ENCODE assay signal across 1 cellular context in genomic region chr9:128455849-128456612, GRCh38.
A peak's percentile ranks its signal among the peaks of the same experiment; 100 is the strongest.
TF ChIP-seq lines count a peak whose summit lies in the region.

Gene ODF2, plus strand, starts transcription at chr9:128456006. Its CDS starts 86 bp downstream, at chr9:128456092.

TF ChIP-seq in K562, 482 proteins besides CTCF, POLR2A, EP300 and RAD21 (continued from another document and continues in another):
- TF ChIP-seq HMG20A (CRISPR knock-in tag; conservative IDR thresholded peaks at IDR 0.05) (no peak), FOXJ3 (CRISPR knock-in tag; IDR thresholded peaks at IDR 0.05) (no peak), DACH1 (IDR thresholded peaks at IDR 0.05; ENCODE audit: partially characterized antibody) (no peak), ZNF12 (CRISPR knock-in tag; IDR thresholded peaks at IDR 0.05) (no peak), MYBL2 (IDR thresholded peaks at IDR 0.05; ENCODE audit: low read depth) (peak; percentile 83), MYBL2 (CRISPR knock-in tag; IDR thresholded peaks at IDR 0.05; ENCODE audit: borderline replicate concordance) (no peak), TCFL5 (CRISPR knock-in tag; conservative IDR thresholded peaks at IDR 0.05) (no peak), PHB (CRISPR knock-in tag; IDR thresholded peaks at IDR 0.05) (no peak), SOX6 (IDR thresholded peaks at IDR 0.05) (no peak), ZNF436 (CRISPR knock-in tag; IDR thresholded peaks at IDR 0.05) (no peak), ZNF431 (CRISPR knock-in tag; IDR thresholded peaks at IDR 0.05) (no peak), CAMTA2 (CRISPR knock-in tag; conservative IDR thresholded peaks at IDR 0.05) (no peak), RBM39 (optimal IDR thresholded peaks at IDR 0.05; ENCODE audit: low read depth, low read length) (no peak), PKNOX1 (IDR thresholded peaks at IDR 0.05) (peak; percentile 34; the same call in 1 of the 2 replicates), MAX (CRISPR knock-in tag; IDR thresholded peaks at IDR 0.05) (peak; percentile 81), ZKSCAN1 (IDR thresholded peaks at IDR 0.05; ENCODE audit: low read depth, low read length) (no peak), ZFP1 (CRISPR knock-in tag; IDR thresholded peaks at IDR 0.05) (no peak), TEAD4 (IDR thresholded peaks at IDR 0.05; ENCODE audit: low read length) (no peak), TEAD4 (CRISPR knock-in tag; IDR thresholded peaks at IDR 0.05; ENCODE audit: borderline replicate concordance) (no peak), ZC3H8 (IDR thresholded peaks at IDR 0.05) (no peak), PHTF2 (CRISPR knock-in tag; IDR thresholded peaks at IDR 0.05) (no peak), SIX5 (IDR thresholded peaks at IDR 0.05; ENCODE audit: borderline replicate concordance in 1 of 2, insufficient read depth in 1 of 2, low read depth in 1 of 2, low read length in 2 of 2) (no peak), ZNF263 (CRISPR knock-in tag; IDR thresholded peaks at IDR 0.05; ENCODE audit: borderline replicate concordance) (no peak), ZNF551 (CRISPR knock-in tag; IDR thresholded peaks at IDR 0.05) (no peak), ZBTB7A (IDR thresholded peaks at IDR 0.05; ENCODE audit: borderline replicate concordance, control insufficient read depth, low read depth, low read length) (peak; percentile 56; the same call in 1 of the 2 replicates), KHSRP (IDR thresholded peaks at IDR 0.05) (no peak), MLX (CRISPR knock-in tag; conservative IDR thresholded peaks at IDR 0.05) (no peak), HINFP (tag; conservative IDR thresholded peaks at IDR 0.05; ENCODE audit: low read depth) (no peak), ZNF316 (IDR thresholded peaks at IDR 0.05) (no peak), ADNP (tag; IDR thresholded peaks at IDR 0.05) (no peak), ZFP30 (CRISPR knock-in tag; IDR thresholded peaks at IDR 0.05; ENCODE audit: borderline replicate concordance) (no peak), BACH1 (tag; IDR thresholded peaks at IDR 0.05) (no peak), BCOR (IDR thresholded peaks at IDR 0.05) (no peak), ARHGAP35 (IDR thresholded peaks at IDR 0.05; ENCODE audit: partially characterized antibody) (no peak), MBD1 (CRISPR knock-in tag; IDR thresholded peaks at IDR 0.05) (no peak), PHB2 (IDR thresholded peaks at IDR 0.05; ENCODE audit: low read depth) (no peak), VEZF1 (CRISPR knock-in tag; IDR thresholded peaks at IDR 0.05) (peak; percentile 97), ZNF408 (CRISPR knock-in tag; IDR thresholded peaks at IDR 0.05; ENCODE audit: low read depth) (no peak), CREBBP (IDR thresholded peaks at IDR 0.05; ENCODE audit: low read depth, low read length) (no peak), RREB1 (CRISPR knock-in tag; IDR thresholded peaks at IDR 0.05) (no peak), ZNF518B (CRISPR knock-in tag; IDR thresholded peaks at IDR 0.05) (no peak), SRF (CRISPR knock-in tag; IDR thresholded peaks at IDR 0.05) (no peak), SIN3B (IDR thresholded peaks at IDR 0.05; ENCODE audit: low read depth) (peak; percentile 10; the same call in 1 of the 2 replicates), NEUROD1 (IDR thresholded peaks at IDR 0.05; ENCODE audit: borderline replicate concordance, low read depth, low read length, partially characterized antibody) (peak; percentile 7), ZNF79 (CRISPR knock-in tag; IDR thresholded peaks at IDR 0.05; ENCODE audit: low read depth) (no peak), USF2 (CRISPR knock-in tag; IDR thresholded peaks at IDR 0.05) (peak; percentile 39; the same call in 1 of the 2 replicates), ZNF324 (CRISPR knock-in tag; IDR thresholded peaks at IDR 0.05) (no peak)
